Comparison of ENCODE assay signal across 1 cellular context in the genomic region with DNA sequence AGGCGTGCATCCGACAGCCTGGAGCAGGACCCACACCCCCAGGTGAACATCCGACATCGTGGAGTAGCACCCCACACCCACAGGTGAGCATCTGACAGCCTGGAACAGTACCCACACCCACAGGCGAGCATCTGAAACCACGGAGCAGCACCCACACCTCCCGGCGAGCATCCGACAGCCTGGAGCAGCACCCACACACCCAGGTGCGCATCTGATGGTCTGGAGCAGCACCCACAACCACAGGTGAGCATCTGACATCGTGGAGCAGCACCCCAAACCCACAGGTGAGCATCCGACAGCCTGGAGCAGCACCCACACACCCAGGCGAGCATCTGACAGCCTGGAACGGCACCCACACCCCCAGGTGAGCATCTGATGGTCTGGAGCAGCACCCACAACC. TPM values are rescaled to one million over a fixed set of nuclear protein-coding genes. Genes with fewer than 3 reads are reported as not detected.
"Had no signal": no experiment of that assay in that cellular context is flagged by ENCODE, and none has a peak within 500 bp of the region (broad histone marks: within the 10 kb centered on the region; RNA-seq: fewer than 3 reads in every experiment).

No MANE protein-coding gene starts in this region.

RNA-seq across cellular contexts. Expression of gene TTC34, which starts 46.1 kb away (rescaled TPM):
- total RNA-seq: cardiac muscle cell had no signal
- polyA plus RNA-seq: cardiac muscle cell had no signal
